Comparison of ENCODE assay signal across 8 cellular contexts in genomic region chr13:27622102-27622820, GRCh38. TPM values are rescaled to one million over a fixed set of nuclear protein-coding genes. Genes with fewer than 3 reads are reported as not detected.
DNase-seq lines count a peak whose midpoint lies in the region; ATAC-seq lines count a peak whose summit lies in the region.

No MANE protein-coding gene starts in this region.

- no peaks in the 10 kb centered on the region for H3K9me3 ChIP-seq in mucosa of stomach (ENCODE audit: control insufficient read depth, low read length)

- H3K4me1 ChIP-seq in mucosa of stomach (ENCODE audit: control insufficient read depth, insufficient read depth, low read length) = peaks cover 41% of the 10 kb centered on the region

- CTCF ChIA-PET in activated naive CD4-positive, alpha-beta T cell treated with anti-CD3 and anti-CD28 coated beads, Interleukin-2, amount 10 ng/mL, durations not matched to agents 7 days and 5 days (lab: Charles Lee) = no interaction called here

- peaks cover 36% of the 10 kb centered on the region for H3K36me3 Mint-ChIP-seq in activated naive CD4-positive, alpha-beta T cell treated with anti-CD3 and anti-CD28 coated beads, Interleukin-2, amount 10 ng/mL, durations not matched to agents 7 days and 5 days

- H3K36me3 ChIP-seq in mucosa of stomach (ENCODE audit: control insufficient read depth, insufficient read depth, low read length) = no peaks in the 10 kb centered on the region

- no peaks in the 10 kb centered on the region for H3K9me3 Mint-ChIP-seq in activated naive CD4-positive, alpha-beta T cell treated with anti-CD3 and anti-CD28 coated beads, Interleukin-2, amount 10 ng/mL, durations not matched to agents 7 days and 5 days

- peaks cover 64% of the 10 kb centered on the region for H3K4me1 Mint-ChIP-seq in activated naive CD4-positive, alpha-beta T cell treated with anti-CD3 and anti-CD28 coated beads, Interleukin-2, amount 10 ng/mL, durations not matched to agents 7 days and 5 days

- H3K9ac ChIP-seq in mucosa of stomach (ENCODE audit: low read length) = peak overlapping the region; percentile 97

- peak overlapping the region; percentile 57 for H3K27ac ChIP-seq in cingulate gyrus (ENCODE audit: low read depth, low read length)

- H3K27me3 ChIP-seq in mucosa of stomach (ENCODE audit: control insufficient read depth, insufficient read depth, low read length) = no peaks in the 10 kb centered on the region

- H3K27me3 Mint-ChIP-seq in activated naive CD4-positive, alpha-beta T cell treated with anti-CD3 and anti-CD28 coated beads, Interleukin-2, amount 10 ng/mL, durations not matched to agents 7 days and 5 days = no peaks in the 10 kb centered on the region

- DNase-seq in activated naive CD4-positive, alpha-beta T cell treated with anti-CD3 and anti-CD28 coated beads, Interleukin-2, amount 10 ng/mL, durations not matched to agents 7 days and 5 days = no peak
- no peak for DNase-seq in activated naive CD4-positive, alpha-beta T cell treated with anti-CD3 and anti-CD28 coated beads, Interleukin-2, amount 50 U/mL, for 16 hours
- DNase-seq in NCI-H526 treated with DMSO at 0.1 percent for 48 hours (lab: John Stamatoyannopoulos, UW) (peak; percentile 63), left lobe of liver (ENCODE audit: low spot score) (no peak), NCI-H2107 treated with DMSO at 0.1 percent for 48 hours (lab: John Stamatoyannopoulos, UW; ENCODE audit: unreplicated experiment) (no peak)

- H3K4me3 ChIP-seq in mucosa of stomach (ENCODE audit: low read length) = peak overlapping the region; percentile 89

- peak overlapping the region; percentile 88 for H3K4me3 Mint-ChIP-seq in activated naive CD4-positive, alpha-beta T cell treated with anti-CD3 and anti-CD28 coated beads, Interleukin-2, amount 10 ng/mL, durations not matched to agents 7 days and 5 days

- no peak for ATAC-seq in left lobe of liver
- ATAC-seq in HG03095 (IDR thresholded peaks at IDR 0.05; ENCODE audit: unreplicated experiment) = no peak

- H3K27ac Mint-ChIP-seq in activated naive CD4-positive, alpha-beta T cell treated with anti-CD3 and anti-CD28 coated beads, Interleukin-2, amount 10 ng/mL, durations not matched to agents 7 days and 5 days = peak overlapping the region; percentile 92

RNA-seq across cellular contexts. Expression of gene POLR1D, which starts 0.6 kb away (rescaled TPM):
- 36.1 TPM for total RNA-seq in left lobe of liver

RNA-seq across cellular contexts. Expression of gene LNX2, which starts 1.9 kb away (rescaled TPM):
- total RNA-seq in left lobe of liver = 10.1 TPM
